In genomic region chr4:102586644-102587021, GRCh38 we compare ENCODE assay signal across 12 cellular contexts.
DNase-seq lines count a peak whose midpoint lies in the region; ATAC-seq and TF ChIP-seq lines count a peak whose summit lies in the region.
"Had no signal": no experiment of that assay in that cellular context is flagged by ENCODE, and none has a peak within 500 bp of the region (broad histone marks: within the 10 kb centered on the region; RNA-seq: fewer than 3 reads in every experiment).

No MANE protein-coding gene starts in this region.

- H2AFZ ChIP-seq in DND-41 (ENCODE audit: low read depth, low read length): no peak overlapping the region
- no peak overlapping the region for H2AFZ ChIP-seq in MM.1S (ENCODE audit: low read length)

- H3K79me2 ChIP-seq in DND-41 (ENCODE audit: insufficient read depth, low read length) (no peaks in the 10 kb centered on the region), MM.1S (ENCODE audit: low read length) (no peaks in the 10 kb centered on the region)

- ATAC-seq in DND-41 (ENCODE audit: insufficient read depth, low read depth) (peak; percentile 74), GM21447 (IDR thresholded peaks at IDR 0.05; ENCODE audit: unreplicated experiment) (peak; percentile 45), HG03135 (IDR thresholded peaks at IDR 0.05; ENCODE audit: unreplicated experiment) (no peak)
- peak; percentile 56 for ATAC-seq in activated naive CD8-positive, alpha-beta T cell treated with anti-CD3 and anti-CD28 coated beads, Interleukin-2, amount 50 U/mL, for 24 hours
- ATAC-seq: Right ventricle myocardium inferior had no signal

- no peaks in the 10 kb centered on the region for H3K9me3 Mint-ChIP-seq in activated naive CD8-positive, alpha-beta T cell treated with anti-CD3 and anti-CD28 coated beads, Interleukin-2, amount 50 U/mL, for 24 hours

- H3K27ac Mint-ChIP-seq in activated naive CD8-positive, alpha-beta T cell treated with anti-CD3 and anti-CD28 coated beads, Interleukin-2, amount 50 U/mL, for 24 hours: peak overlapping the region; percentile 84

- H3F3A ChIP-seq in MM.1S (ENCODE audit: insufficient read depth, low read length): no peaks in the 10 kb centered on the region; the same call in 1 of the 2 replicates

- peaks cover 11% of the 10 kb centered on the region for H3K9me3 ChIP-seq in DND-41 (ENCODE audit: insufficient read depth, low read length, severe bottlenecking)
- H3K9me3 ChIP-seq in MM.1S (replicated peaks; ENCODE audit: insufficient read depth, low read length): no peaks in the 10 kb centered on the region
- H3K9me3 ChIP-seq in tibial artery: no peaks in the 10 kb centered on the region

- no peak for TF ChIP-seq CTCF in DND-41 (IDR thresholded peaks at IDR 0.05; ENCODE audit: borderline replicate concordance, extremely low read depth, low read length, poor library complexity, severe bottlenecking)
- TF ChIP-seq CTCF in MM.1S (IDR thresholded peaks at IDR 0.05; ENCODE audit: low read length): no peak
- no peak for TF ChIP-seq CTCF in tibial artery (IDR thresholded peaks at IDR 0.05)

- no peaks in the 10 kb centered on the region for H3K27me3 Mint-ChIP-seq in activated naive CD8-positive, alpha-beta T cell treated with anti-CD3 and anti-CD28 coated beads, Interleukin-2, amount 50 U/mL, for 24 hours

- H4K20me1 ChIP-seq in DND-41 (ENCODE audit: insufficient read depth, low read length) (no peaks in the 10 kb centered on the region), MM.1S (ENCODE audit: insufficient read depth, low read length) (no peaks in the 10 kb centered on the region)
- H4K20me1 ChIP-seq: BLaER1 had no signal

- H3K27ac ChIP-seq in DND-41 (ENCODE audit: low read length): no peak overlapping the region
- H3K27ac ChIP-seq in MM.1S (ENCODE audit: low read length): peak overlapping the region; percentile 27; the same call in 1 of the 2 replicates
- no peak overlapping the region for H3K27ac ChIP-seq in tibial artery
- H3K27ac ChIP-seq: BLaER1 had no signal

- H3K4me2 ChIP-seq in DND-41 (ENCODE audit: insufficient read depth, low read length) (no peak overlapping the region), MM.1S (ENCODE audit: low read depth, low read length) (peak overlapping the region; percentile 8; the same call in 1 of the 2 replicates)
- H3K4me2 ChIP-seq: BLaER1 had no signal

- peaks cover 85% of the 10 kb centered on the region for H3K4me1 Mint-ChIP-seq in activated naive CD8-positive, alpha-beta T cell treated with anti-CD3 and anti-CD28 coated beads, Interleukin-2, amount 50 U/mL, for 24 hours

- peak overlapping the region; percentile 7 for H3K4me3 Mint-ChIP-seq in activated naive CD8-positive, alpha-beta T cell treated with anti-CD3 and anti-CD28 coated beads, Interleukin-2, amount 50 U/mL, for 24 hours

- intact Hi-C loops in tibial artery (cut with DNase I; ENCODE audit: low total_unique reads): no loop called here

- H3K9ac ChIP-seq in DND-41 (ENCODE audit: low read depth, low read length) (no peak overlapping the region), MM.1S (ENCODE audit: low read length) (no peak overlapping the region)
- H3K9ac ChIP-seq: BLaER1 had no signal

- H3K4me3 ChIP-seq in DND-41 (ENCODE audit: low read depth in 1 of 2, low read length in 2 of 2): no peak overlapping the region
- H3K4me3 ChIP-seq in MM.1S (ENCODE audit: low read length): no peak overlapping the region
- no peak overlapping the region for H3K4me3 ChIP-seq in tibial artery
- H3K4me3 ChIP-seq: BLaER1 had no signal

- peaks cover 92% of the 10 kb centered on the region for H3K36me3 Mint-ChIP-seq in activated naive CD8-positive, alpha-beta T cell treated with anti-CD3 and anti-CD28 coated beads, Interleukin-2, amount 50 U/mL, for 24 hours (ENCODE audit: low read depth)

- no peaks in the 10 kb centered on the region for H3K9me2 ChIP-seq in MM.1S (replicated peaks; ENCODE audit: insufficient read depth, low read length)

- no peaks in the 10 kb centered on the region for H3K4me1 ChIP-seq in DND-41 (ENCODE audit: insufficient read depth, low read length)
- H3K4me1 ChIP-seq in MM.1S (ENCODE audit: low read length): peaks cover 6% of the 10 kb centered on the region; the same call in 1 of the 2 replicates
- H3K4me1 ChIP-seq in tibial artery: no peaks in the 10 kb centered on the region
- H3K4me1 ChIP-seq: BLaER1 had no signal

- H3K36me3 ChIP-seq in DND-41 (ENCODE audit: insufficient read depth, low read length): peaks cover 69% of the 10 kb centered on the region
- H3K36me3 ChIP-seq in MM.1S (replicated peaks; ENCODE audit: insufficient read depth, low read length): no peaks in the 10 kb centered on the region; the same call in none of the 2 replicates
- peaks cover 37 to 75% (median 39%) of the 10 kb centered on the region in 3 donors for H3K36me3 ChIP-seq in tibial artery

- H3K27me3 ChIP-seq in DND-41 (ENCODE audit: insufficient read depth, low read length, poor library complexity) (no peaks in the 10 kb centered on the region), MM.1S (replicated peaks; ENCODE audit: insufficient read depth, low read length) (no peaks in the 10 kb centered on the region), tibial artery (no peaks in the 10 kb centered on the region)
- H3K27me3 ChIP-seq: BLaER1 had no signal

- DNase-seq in DND-41 (peak; percentile 25), MM.1S (peak; percentile 31), NCI-H526 (lab: John Stamatoyannopoulos, UW) (no peak), medulla oblongata (ENCODE audit: extremely low spot score) (no peak), tibial artery (no peak)
- DNase-seq in activated naive CD8-positive, alpha-beta T cell treated with anti-CD3 and anti-CD28 coated beads, Interleukin-2, amount 50 U/mL, for 24 hours: peak; percentile 25
- DNase-seq: NCI-H1694, posterior cingulate gyrus had no signal

Comparison
In these comparisons a context has a peak if more than half of its experiments do, and no peak if none do; other contexts are left out.
1. DNase-seq: peak in DND-41 (single experiment), MM.1S (single experiment) and activated naive CD8-positive, alpha-beta T cell treated with anti-CD3 and anti-CD28 coated beads, Interleukin-2, amount 50 U/mL, for 24 hours (single experiment); none in NCI-H526 (0 of 2), medulla oblongata (single experiment) and tibial artery (0 of 2).